Comparison of ENCODE assay signal across 15 cellular contexts in the genomic region with DNA sequence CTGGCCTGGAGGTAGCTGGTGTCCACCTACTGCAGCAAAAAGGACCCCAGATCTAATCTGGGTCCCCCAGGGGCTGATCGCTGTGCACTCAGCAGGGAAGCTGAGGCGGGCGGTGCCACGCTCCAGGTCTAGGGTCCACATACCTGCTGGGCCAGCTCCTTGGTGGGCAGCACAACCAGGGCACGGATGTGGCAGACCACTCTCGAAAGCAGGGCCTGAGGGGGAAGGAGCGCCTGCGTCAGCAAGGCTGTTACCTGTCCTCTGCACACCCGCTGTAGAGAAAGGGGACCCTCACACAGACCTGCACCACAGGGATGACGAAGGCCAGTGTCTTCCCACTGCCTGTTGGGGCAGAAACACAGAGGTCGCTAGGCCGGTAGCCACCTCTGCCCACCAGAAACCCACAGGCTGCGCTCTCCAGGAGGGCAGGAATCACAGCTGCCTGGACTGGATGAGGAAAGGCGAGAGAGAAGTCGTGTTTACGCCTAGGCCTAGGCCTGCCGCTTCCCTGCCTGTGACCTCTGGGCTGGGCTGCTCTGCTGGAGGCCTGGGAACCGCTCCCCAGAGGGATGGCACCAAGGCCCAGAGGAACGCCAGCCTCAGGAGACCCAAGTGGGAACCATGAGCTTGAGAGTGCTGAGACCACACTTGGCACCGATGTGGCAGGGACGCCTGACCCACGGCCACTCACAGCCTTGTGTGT. TPM values are rescaled to one million over a fixed set of nuclear protein-coding genes. Genes with fewer than 3 reads are reported as not detected.
DNase-seq lines count a peak whose midpoint lies in the region; ATAC-seq, FAIRE-seq and TF ChIP-seq lines count a peak whose summit lies in the region.
"Had no signal": no experiment of that assay in that cellular context is flagged by ENCODE, and none has a peak within 500 bp of the region (broad histone marks: within the 10 kb centered on the region; RNA-seq: fewer than 3 reads in every experiment).

No MANE protein-coding gene starts in this region.

- peak overlapping the region; percentile 97; the same call in 1 of the 2 replicates for H3K4me2 ChIP-seq in OCI-LY3 (ENCODE audit: low read length)
- peak overlapping the region in 1 of 2 experiments; percentile 70; a peak in 1 of 4 replicates for H3K4me2 ChIP-seq in H1 (ENCODE audit: insufficient read depth in 1 of 2, low read depth in 2 of 2, low read length in 2 of 2)
- H3K4me2 ChIP-seq in MM.1S (ENCODE audit: low read depth, low read length): no peak overlapping the region

- no peak overlapping the region for H4K91ac ChIP-seq in H1 (replicated peaks; ENCODE audit: insufficient read length, low read length)

- H2AFZ ChIP-seq in OCI-LY3 (ENCODE audit: low read depth, low read length) (no peak overlapping the region), H1 (ENCODE audit: low read length) (no peak overlapping the region), MM.1S (ENCODE audit: low read length) (no peak overlapping the region)

- no peaks in the 10 kb centered on the region for H3K27me3 ChIP-seq in OCI-LY3 (ENCODE audit: low read depth, low read length)
- H3K27me3 ChIP-seq in H1 (replicated peaks in 1 of 4; ENCODE audit: control insufficient read depth in 3 of 4, extremely low read depth in 1 of 4, insufficient read depth in 3 of 4, low read length in 3 of 4): peaks cover 0 to 4% (median 1%) of the 10 kb centered on the region in 4 experiments; a peak in 1 of 7 replicates
- no peaks in the 10 kb centered on the region for H3K27me3 ChIP-seq in MM.1S (replicated peaks; ENCODE audit: insufficient read depth, low read length)
- H3K27me3 ChIP-seq: BE2C, SJCRH30, stomach had no signal

- POLR2A ChIA-PET in H1 (lab: Charles Lee; ENCODE audit: partially characterized antibody): interaction anchor here (0.8 to 2.8 kb wide), 3 partner anchors 9 to 26 kb away, joined by 3 to 15 read pairs (median 9); no protein-coding TSS in a partner anchor

- CTCF ChIA-PET in H1 (lab: Charles Lee; ENCODE audit: partially characterized antibody): interaction anchor here (1.0 to 2.0 kb wide), 3 partner anchors 8 to 26 kb away, joined by 4 to 6 read pairs (median 4); no protein-coding TSS in a partner anchor

- H3K4me3 Mint-ChIP-seq in activated T-cell treated with anti-CD3 and anti-CD28 coated beads, Interleukin-2, amount 50 U/mL, for 24 hours: peak overlapping the region; percentile 84
- H3K4me3 Mint-ChIP-seq in stimulated activated effector memory CD8-positive, alpha-beta T cell treated with anti-CD3 and anti-CD28 coated beads, Interleukin-12 subunit alpha, Interleukin-12 subunit beta, amount 100 ng/mL, for 72 hours: peak overlapping the region; percentile 85

- no peak overlapping the region for H2AK5ac ChIP-seq in H1 (ENCODE audit: low read depth, low read length)

- no peak overlapping the region for H3K4ac ChIP-seq in H1 (replicated peaks; ENCODE audit: insufficient read length, low read depth, low read length)

- H2BK20ac ChIP-seq in H1 (ENCODE audit: low read length): no peak overlapping the region

- H2BK15ac ChIP-seq in H1 (ENCODE audit: low read length): no peak overlapping the region

- peaks cover 56% of the 10 kb centered on the region for H3K79me2 ChIP-seq in OCI-LY3 (ENCODE audit: low read length)
- peaks cover 4 to 44% of the 10 kb centered on the region in 2 experiments; a peak in 3 of 4 replicates for H3K79me2 ChIP-seq in H1 (ENCODE audit: control insufficient read depth in 1 of 2, insufficient read depth in 2 of 2, low read length in 2 of 2)
- H3K79me2 ChIP-seq in MM.1S (ENCODE audit: low read length): peaks cover 43% of the 10 kb centered on the region

- H3K18ac ChIP-seq in H1 (ENCODE audit: extremely low read depth, low read length): no peak overlapping the region

- DNase-seq in activated T-cell treated with anti-CD3 and anti-CD28 coated beads, Interleukin-2, amount 50 U/mL, for 24 hours: no peak
- DNase-seq in activated T-cell treated with anti-CD3 and anti-CD28 coated beads, Interleukin-2, amount 50 U/mL, for 1 hour: no peak
- no peak for DNase-seq in H1 (ENCODE audit: low read depth in 1 of 2, low spot score in 2 of 2)
- no peak for DNase-seq in stimulated activated effector memory CD8-positive, alpha-beta T cell treated with anti-CD3 and anti-CD28 coated beads, Interleukin-12 subunit alpha, Interleukin-12 subunit beta, amount 100 ng/mL, for 72 hours (ENCODE audit: low spot score in 2 of 2)
- DNase-seq in RPMI8226: no peak
- DNase-seq in MM.1S: no peak
- DNase-seq: activated CD4-positive, alpha-beta T cell treated with anti-CD3 and anti-CD28 coated beads, Interleukin-2, amount 50 U/mL, for 48 hours; GOT3; NCI-H524; SJCRH30; stomach had no signal

- no peak overlapping the region for H3K56ac ChIP-seq in H1 (replicated peaks; ENCODE audit: insufficient read length, low read depth, low read length)

- TF ChIP-seq CTCF in OCI-LY3 (IDR thresholded peaks at IDR 0.05; ENCODE audit: low read depth, low read length) (no peak), H1 (IDR thresholded peaks at IDR 0.05; ENCODE audit: control extremely low read depth in 1 of 3, insufficient read depth in 1 of 3, low read depth in 1 of 3, low read length in 3 of 3) (no peak), MM.1S (IDR thresholded peaks at IDR 0.05; ENCODE audit: low read length) (no peak)

- TF ChIP-seq POLR2A in H1 (IDR thresholded peaks at IDR 0.05; ENCODE audit: control extremely low read depth in 1 of 2, low read depth in 2 of 2, low read length in 2 of 2): no peak

- TF ChIP-seq RAD21 in H1 (IDR thresholded peaks at IDR 0.05 in 1 of 2, conservative IDR thresholded peaks at IDR 0.05 in 1 of 2; ENCODE audit: low read depth in 2 of 2, low read length in 2 of 2): no peak

- H3K9me3 ChIP-seq in OCI-LY3 (ENCODE audit: insufficient read depth, low read length) (no peaks in the 10 kb centered on the region), H1 (ENCODE audit: insufficient read depth in 2 of 2, low read depth in 1 of 2, low read length in 1 of 2) (no peaks in the 10 kb centered on the region), MM.1S (replicated peaks; ENCODE audit: insufficient read depth, low read length) (no peaks in the 10 kb centered on the region)
- H3K9me3 ChIP-seq: BE2C, SJCRH30, stomach had no signal

- no peak overlapping the region for H4K5ac ChIP-seq in H1 (ENCODE audit: insufficient read length, low read depth, low read length)

- peaks cover 80% of the 10 kb centered on the region for H3K36me3 Mint-ChIP-seq in activated T-cell treated with anti-CD3 and anti-CD28 coated beads, Interleukin-2, amount 50 U/mL, for 24 hours (ENCODE audit: low read depth)
- peaks cover 77% of the 10 kb centered on the region for H3K36me3 Mint-ChIP-seq in stimulated activated effector memory CD8-positive, alpha-beta T cell treated with anti-CD3 and anti-CD28 coated beads, Interleukin-12 subunit alpha, Interleukin-12 subunit beta, amount 100 ng/mL, for 72 hours

- FAIRE-seq in H1 (lab: Jason Lieb, UNC): no peak
- FAIRE-seq: bronchial epithelial cell had no signal

- peak overlapping the region; percentile 64 for H3K27ac Mint-ChIP-seq in activated T-cell treated with anti-CD3 and anti-CD28 coated beads, Interleukin-2, amount 50 U/mL, for 24 hours
- H3K27ac Mint-ChIP-seq in stimulated activated effector memory CD8-positive, alpha-beta T cell treated with anti-CD3 and anti-CD28 coated beads, Interleukin-12 subunit alpha, Interleukin-12 subunit beta, amount 100 ng/mL, for 72 hours: no peak overlapping the region

- H3K9me2 ChIP-seq in MM.1S (replicated peaks; ENCODE audit: insufficient read depth, low read length): no peaks in the 10 kb centered on the region

- H3K4me1 Mint-ChIP-seq in activated T-cell treated with anti-CD3 and anti-CD28 coated beads, Interleukin-2, amount 50 U/mL, for 24 hours (ENCODE audit: low read depth): peaks cover 34% of the 10 kb centered on the region
- H3K4me1 Mint-ChIP-seq in stimulated activated effector memory CD8-positive, alpha-beta T cell treated with anti-CD3 and anti-CD28 coated beads, Interleukin-12 subunit alpha, Interleukin-12 subunit beta, amount 100 ng/mL, for 72 hours: peaks cover 37% of the 10 kb centered on the region

- H3K14ac ChIP-seq in H1 (ENCODE audit: insufficient read length): no peak overlapping the region

- no peak for TF ChIP-seq EP300 in H1 (IDR thresholded peaks at IDR 0.05; ENCODE audit: borderline replicate concordance in 1 of 2, low read depth in 2 of 2, low read length in 2 of 2)

- peaks cover 13% of the 10 kb centered on the region; the same call in 1 of the 2 replicates for H3K23me2 ChIP-seq in H1 (ENCODE audit: low read depth, low read length)

- H2BK5ac ChIP-seq in H1 (ENCODE audit: low read depth, low read length): no peak overlapping the region

- no peak overlapping the region for H2BK120ac ChIP-seq in H1 (replicated peaks; ENCODE audit: low read depth, low read length)

- H3K36me3 ChIP-seq in OCI-LY3 (replicated peaks; ENCODE audit: low read depth, low read length) (peaks cover 41% of the 10 kb centered on the region), H1 (ENCODE audit: control insufficient read depth in 2 of 4, insufficient read depth in 4 of 4, low read length in 3 of 4) (peaks cover 12 to 38% (median 27%) of the 10 kb centered on the region in 4 experiments; a peak in 6 of 8 replicates), MM.1S (replicated peaks; ENCODE audit: insufficient read depth, low read length) (no peaks in the 10 kb centered on the region)

- H3F3A ChIP-seq in MM.1S (ENCODE audit: insufficient read depth, low read length): no peaks in the 10 kb centered on the region

- H4K8ac ChIP-seq in H1 (ENCODE audit: extremely low read depth, insufficient read depth, low read length): peak overlapping the region; percentile 62; the same call in 1 of the 2 replicates

- H3K27ac ChIP-seq in OCI-LY3 (ENCODE audit: low read length) (no peak overlapping the region), H1 (ENCODE audit: low read depth, low read length) (no peak overlapping the region), MM.1S (ENCODE audit: low read length) (no peak overlapping the region)
- H3K27ac ChIP-seq: SJCRH30, stomach had no signal

- ATAC-seq in stimulated activated effector memory CD8-positive, alpha-beta T cell treated with anti-CD3 and anti-CD28 coated beads, Interleukin-12 subunit alpha, Interleukin-12 subunit beta, amount 100 ng/mL, for 72 hours: no peak
- no peak for ATAC-seq in HG03139 (IDR thresholded peaks at IDR 0.05; ENCODE audit: unreplicated experiment)

- H2BK12ac ChIP-seq in H1 (ENCODE audit: low read depth, low read length): no peak overlapping the region

- H3K9me3 Mint-ChIP-seq in activated T-cell treated with anti-CD3 and anti-CD28 coated beads, Interleukin-2, amount 50 U/mL, for 24 hours: no peaks in the 10 kb centered on the region
- H3K9me3 Mint-ChIP-seq in stimulated activated effector memory CD8-positive, alpha-beta T cell treated with anti-CD3 and anti-CD28 coated beads, Interleukin-12 subunit alpha, Interleukin-12 subunit beta, amount 100 ng/mL, for 72 hours: no peaks in the 10 kb centered on the region

- H4K20me1 ChIP-seq in OCI-LY3 (ENCODE audit: insufficient read depth, low read length) (no peaks in the 10 kb centered on the region), H1 (replicated peaks in 1 of 2; ENCODE audit: control insufficient read depth in 1 of 2, insufficient read depth in 2 of 2, low read length in 2 of 2) (peaks cover 11 to 25% of the 10 kb centered on the region in 2 experiments), MM.1S (ENCODE audit: insufficient read depth, low read length) (no peaks in the 10 kb centered on the region)

- 95% methylated on average over 18 of the region's 22 CpGs; no CpG with 5 or more reads in 1 of the 2 experiments for WGBS in H1 (ENCODE audit: extremely low coverage in 1 of 2, insufficient coverage in 1 of 2, insufficient read length in 1 of 2, insufficient replicate concordance in 2 of 2, low coverage in 1 of 2, low lambda C conversion rate in 2 of 2, missing lambda C conversion rate in 1 of 2), 2 experiments

- no peak overlapping the region for H3K23ac ChIP-seq in H1 (ENCODE audit: insufficient read length)

- H3K4me1 ChIP-seq in OCI-LY3 (ENCODE audit: low read length): peaks cover 16% of the 10 kb centered on the region
- H3K4me1 ChIP-seq in H1 (replicated peaks in 1 of 4; ENCODE audit: control insufficient read depth in 3 of 4, insufficient read depth in 4 of 4, low read length in 3 of 4): peaks cover 0 to 15% (median 4%) of the 10 kb centered on the region in 4 experiments; a peak in 5 of 7 replicates
- H3K4me1 ChIP-seq in MM.1S (ENCODE audit: low read length): no peaks in the 10 kb centered on the region
- H3K4me1 ChIP-seq: BE2C, SJCRH30 had no signal

- H3K9ac ChIP-seq in OCI-LY3 (ENCODE audit: low read length): no peak overlapping the region
- H3K9ac ChIP-seq in H1 (replicated peaks in 1 of 4; ENCODE audit: extremely low read depth in 1 of 4, low read depth in 3 of 4, low read length in 3 of 4): no peak overlapping the region
- no peak overlapping the region for H3K9ac ChIP-seq in MM.1S (ENCODE audit: low read length)

- H3K79me1 ChIP-seq in H1 (ENCODE audit: low read depth, low read length): peaks cover 28% of the 10 kb centered on the region

- 0 out of 2 replicates have a peak overlapping the region, but pooled peaks have one; percentile 100 for H3K4me3 ChIP-seq in OCI-LY3 (ENCODE audit: low read length)
- H3K4me3 ChIP-seq in H1 (ENCODE audit: extremely low read depth in 1 of 4, insufficient read depth in 2 of 4, low read depth in 3 of 4, low read length in 4 of 4): peak overlapping the region in 1 of 4 experiments; percentile 96; a peak in 1 of 8 replicates
- H3K4me3 ChIP-seq in MM.1S (ENCODE audit: low read length): no peak overlapping the region

- no peaks in the 10 kb centered on the region for H3K27me3 Mint-ChIP-seq in activated T-cell treated with anti-CD3 and anti-CD28 coated beads, Interleukin-2, amount 50 U/mL, for 24 hours

RNA-seq across cellular contexts. Expression of gene DDX51, which starts 2.0 kb away (rescaled TPM):
- total RNA-seq in H1 (2021; fragmentation: NEBNext Ultra II Directional; extraction: Animal tissue kit (Norgen Biotek cat#: 25700)): 24.4 and 25.3 TPM in 2 replicates
- 11.2 and 19.5 TPM in 2 replicates for polyA plus RNA-seq in H1 (2011; rRNA removed)
- 23.8 TPM for polyA plus RNA-seq in H1 (2011; cell fraction: cytosol; rRNA removed)
- 65.2 TPM for polyA plus RNA-seq in H1 (2011; cell fraction: nucleus; rRNA removed)
- 25.8 to 31.0 TPM (median 27.9 TPM) in 4 replicates for polyA plus RNA-seq in H1 (2012, experiment 1 of 2)
- polyA plus RNA-seq in H1 (2012, experiment 2 of 2): 11.4 TPM
- 11.4 TPM for polyA plus RNA-seq in H1 (2013, experiment 1 of 2)
- polyA plus RNA-seq in H1 (2013, experiment 2 of 2): 9.4 TPM
- 8.7 and 14.0 TPM in 2 replicates for polyA minus RNA-seq in H1 (2011; rRNA and poly(A)+ RNA removed)
- polyA minus RNA-seq in H1 (2011; cell fraction: cytosol; rRNA and poly(A)+ RNA removed): 12.7 TPM
- polyA minus RNA-seq in H1 (2011; cell fraction: nucleus; rRNA and poly(A)+ RNA removed): 28.4 TPM

RNA-seq across cellular contexts. Expression of gene NOC4L, which starts 2.1 kb away (rescaled TPM):
- 38.5 and 40.3 TPM in 2 replicates for total RNA-seq in H1 (2021; fragmentation: NEBNext Ultra II Directional; extraction: Animal tissue kit (Norgen Biotek cat#: 25700))
- 26.8 and 40.3 TPM in 2 replicates for polyA plus RNA-seq in H1 (2011; rRNA removed)
- polyA plus RNA-seq in H1 (2011; cell fraction: cytosol; rRNA removed): 15.4 TPM
- polyA plus RNA-seq in H1 (2011; cell fraction: nucleus; rRNA removed): 33.2 TPM
- 20.7 to 40.0 TPM (median 39.8 TPM) in 4 replicates for polyA plus RNA-seq in H1 (2012, experiment 1 of 2)
- polyA plus RNA-seq in H1 (2012, experiment 2 of 2): 47.9 TPM
- polyA plus RNA-seq in H1 (2013, experiment 1 of 2): 41.4 TPM
- 37.7 TPM for polyA plus RNA-seq in H1 (2013, experiment 2 of 2)
- 6.1 and 7.4 TPM in 2 replicates for polyA minus RNA-seq in H1 (2011; rRNA and poly(A)+ RNA removed)
- polyA minus RNA-seq in H1 (2011; cell fraction: cytosol; rRNA and poly(A)+ RNA removed): 14.4 TPM
- polyA minus RNA-seq in H1 (2011; cell fraction: nucleus; rRNA and poly(A)+ RNA removed): 11.9 TPM
